ENCODE assay signal across 18 cellular contexts in the genomic region with DNA sequence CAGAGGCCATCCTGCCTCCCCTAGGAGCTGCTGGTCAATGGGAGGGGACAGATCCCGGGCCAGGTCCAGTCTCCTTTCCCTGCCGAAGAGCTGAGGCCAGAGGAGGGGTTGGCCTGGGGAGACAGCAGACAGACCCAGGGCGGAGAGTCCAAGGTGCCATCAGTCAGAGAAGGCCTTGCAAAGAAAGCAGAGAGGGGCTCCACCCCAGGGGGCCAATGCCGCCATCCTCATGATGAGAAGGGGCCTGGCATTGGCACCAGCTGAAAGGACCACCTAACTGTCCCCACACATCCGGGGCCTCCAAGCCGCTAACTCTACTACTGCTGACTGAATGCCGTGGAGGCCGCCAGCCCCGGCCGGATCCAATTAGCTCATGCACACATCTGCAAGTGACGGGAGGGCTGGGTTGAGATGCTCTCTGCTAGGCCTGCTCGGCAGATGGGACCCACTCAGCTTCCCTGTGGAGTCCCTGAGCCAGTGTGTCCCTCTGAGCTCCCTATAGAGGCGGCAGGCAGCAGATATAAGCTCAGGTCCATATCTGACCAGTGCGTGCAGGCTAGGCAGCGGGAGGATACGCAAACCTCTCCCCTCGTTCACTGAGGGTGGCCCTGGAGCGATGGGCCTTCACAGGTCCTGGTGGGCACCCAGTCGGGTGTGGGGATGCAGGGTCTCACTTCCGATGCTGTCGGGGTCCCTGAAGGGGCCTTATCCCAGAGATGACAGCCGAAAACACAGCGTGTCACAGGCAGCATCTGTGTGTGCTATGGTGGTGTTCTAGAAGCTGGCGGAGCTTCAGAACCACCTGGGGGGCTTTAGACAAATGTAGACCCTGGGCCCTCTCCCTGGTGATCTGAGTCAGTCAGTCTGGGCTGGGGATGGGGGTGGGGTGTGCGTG.
"Had no signal": no experiment of that assay in that cellular context is flagged by ENCODE, and none has a peak within 500 bp of the region (broad histone marks: within the 10 kb centered on the region; RNA-seq: fewer than 3 reads in every experiment).

No MANE protein-coding gene starts in this region.

- H3K27ac ChIP-seq: epithelial cell of prostate, heart right ventricle, neural progenitor cell had no signal

- H3K4me3 ChIP-seq: heart right ventricle, neural progenitor cell, smooth muscle cell had no signal

- H3K9me3 ChIP-seq: heart right ventricle had no signal

- DNase-seq: activated B cell treated with CpG ODN at 0.5 μM for 24 hours; activated CD4-positive, alpha-beta T cell treated with anti-CD3 and anti-CD28 coated beads for 48 hours; activated CD8-positive, alpha-beta memory T cell treated with anti-CD3 and anti-CD28 coated beads, Interleukin-2, amount 50 U/mL, for 4 hours; activated CD8-positive, alpha-beta T cell treated with anti-CD3 and anti-CD28 coated beads, Interleukin-2, amount 10 ng/mL, durations not matched to agents 7 days and 5 days; activated naive CD4-positive, alpha-beta T cell; activated naive CD8-positive, alpha-beta T cell treated with anti-CD3 and anti-CD28 coated beads, Interleukin-2, amount 10 ng/mL, durations not matched to agents 7 days and 5 days; dermis blood vessel endothelial cell; effector memory CD8-positive, alpha-beta T cell; heart right ventricle; left cardiac atrium; mammary epithelial cell; naive B cell; right cardiac atrium had no signal

- H3K4me2 ChIP-seq: neural progenitor cell, smooth muscle cell had no signal

- H3K36me3 ChIP-seq: heart right ventricle, neural progenitor cell had no signal

- H3K4me1 ChIP-seq: heart right ventricle, neural progenitor cell had no signal

- H2AFZ ChIP-seq: neural progenitor cell had no signal

- H3K27me3 ChIP-seq: neural progenitor cell had no signal

- ATAC-seq: activated CD8-positive, alpha-beta T cell treated with anti-CD3 and anti-CD28 coated beads, Interleukin-2, amount 10 ng/mL, durations not matched to agents 7 days and 5 days; effector memory CD8-positive, alpha-beta T cell; heart right ventricle; left cardiac atrium; right cardiac atrium had no signal

- FAIRE-seq: frontal cortex, TTC549 had no signal

- H3K9ac ChIP-seq: neural progenitor cell had no signal
